In genomic region chr2:103161456-103162289, GRCh38 we compare ENCODE assay signal across 9 cellular contexts.
DNase-seq lines count a peak whose midpoint lies in the region; ATAC-seq and TF ChIP-seq lines count a peak whose summit lies in the region.
"Had no signal": no experiment of that assay in that cellular context is flagged by ENCODE, and none has a peak within 500 bp of the region (broad histone marks: within the 10 kb centered on the region; RNA-seq: fewer than 3 reads in every experiment).

No MANE protein-coding gene starts in this region.

- no peaks in the 10 kb centered on the region for H3K9me3 ChIP-seq in CD4-positive, alpha-beta T cell (ENCODE audit: control insufficient read depth, low read length)
- H3K9me3 ChIP-seq: neutrophil had no signal

- no peak overlapping the region for H3K27ac ChIP-seq in CD4-positive, alpha-beta T cell (ENCODE audit: low read depth, low read length)
- H3K27ac ChIP-seq: neutrophil had no signal

- H3K4me3 Mint-ChIP-seq in CD4-positive, alpha-beta T cell = no peak overlapping the region

- H3K27me3 ChIP-seq in CD4-positive, alpha-beta T cell (ENCODE audit: control insufficient read depth, insufficient read depth, low read length) = no peaks in the 10 kb centered on the region

- no peaks in the 10 kb centered on the region for H3K9me3 Mint-ChIP-seq in CD4-positive, alpha-beta T cell

- no peak overlapping the region for H3K27ac Mint-ChIP-seq in CD4-positive, alpha-beta T cell

- intact Hi-C loops in CD4-positive, alpha-beta T cell (cut with DNase I, micrococcal nuclease) = no loop called here

- H3K4me1 Mint-ChIP-seq in CD4-positive, alpha-beta T cell (ENCODE audit: low read depth) = no peaks in the 10 kb centered on the region

- no peaks in the 10 kb centered on the region for H3K27me3 Mint-ChIP-seq in CD4-positive, alpha-beta T cell

- no peak for DNase-seq in CD4-positive, alpha-beta T cell
- peak; percentile 76 for DNase-seq in NCI-H82 treated with DMSO at 0.1 percent for 48 hours (lab: John Stamatoyannopoulos, UW; ENCODE audit: unreplicated experiment)
- DNase-seq in choroid plexus epithelial cell (ENCODE audit: low read depth) = peak; percentile 67
- peak; percentile 48 to 52 for DNase-seq in lung microvascular endothelial cell (ENCODE audit: low read depth in 2 of 2)
- no peak for DNase-seq in activated naive CD4-positive, alpha-beta T cell treated with Interleukin-2 at 50 U/mL for 16 hours
- DNase-seq in activated CD8-positive, alpha-beta memory T cell treated with anti-CD3 and anti-CD28 coated beads, Interleukin-2, amount 50 U/mL, for 48 hours = no peak

- no peak for ATAC-seq in CD4-positive, alpha-beta T cell (ENCODE audit: poor library complexity)
- ATAC-seq in GM18868 (IDR thresholded peaks at IDR 0.05; ENCODE audit: unreplicated experiment) (peak; percentile 83), HG03565 (IDR thresholded peaks at IDR 0.05; ENCODE audit: unreplicated experiment) (peak; percentile 72)

- TF ChIP-seq CTCF in CD4-positive, alpha-beta T cell (IDR thresholded peaks at IDR 0.05) = peak; percentile 19
- TF ChIP-seq CTCF in choroid plexus epithelial cell (conservative IDR thresholded peaks at IDR 0.05; ENCODE audit: low read depth, low read length) = peak; percentile 81

- H3K4me3 ChIP-seq in choroid plexus epithelial cell (ENCODE audit: low read depth, low read length) = no peak overlapping the region

- POLR2A ChIA-PET in CD4-positive, alpha-beta T cell (lab: Charles Lee) = interaction anchor here (0.5 kb wide), 1 partner anchor 1688 kb away, joined by 3 read pairs; no protein-coding TSS in a partner anchor

- no peaks in the 10 kb centered on the region for H3K36me3 Mint-ChIP-seq in CD4-positive, alpha-beta T cell (ENCODE audit: low read depth)

- CTCF ChIA-PET in CD4-positive, alpha-beta T cell (lab: Charles Lee) = no interaction called here

Comparison
In these comparisons a context has a peak if more than half of its experiments do, and no peak if none do; other contexts are left out.
1. DNase-seq: peak in NCI-H82 treated with DMSO at 0.1 percent for 48 hours (single experiment), choroid plexus epithelial cell (single experiment) and lung microvascular endothelial cell (2 of 2); none in CD4-positive, alpha-beta T cell (0 of 10), activated naive CD4-positive, alpha-beta T cell treated with Interleukin-2 at 50 U/mL for 16 hours (single experiment) and activated CD8-positive, alpha-beta memory T cell treated with anti-CD3 and anti-CD28 coated beads, Interleukin-2, amount 50 U/mL, for 48 hours (single experiment).